In genomic region chr7:98399462-98399861, GRCh38 we compare ENCODE assay signal across 1 cellular context.
TF ChIP-seq lines count a peak whose summit lies in the region.

No MANE protein-coding gene starts in this region.

TF ChIP-seq in SK-N-SH treated with all-trans-retinoic acid at 6 μM for 48 hours, 23 proteins besides CTCF, POLR2A, EP300 and RAD21 (continued from another document):
- TF ChIP-seq PATZ1 (CRISPR knock-in tag; IDR thresholded peaks at IDR 0.05; ENCODE audit: borderline replicate concordance) (no peak), ZNF8 (CRISPR knock-in tag; IDR thresholded peaks at IDR 0.05) (no peak), SNAI2 (CRISPR knock-in tag; IDR thresholded peaks at IDR 0.05) (no peak), BACH2 (CRISPR knock-in tag; IDR thresholded peaks at IDR 0.05; ENCODE audit: borderline replicate concordance) (no peak), TOX (CRISPR knock-in tag; IDR thresholded peaks at IDR 0.05; ENCODE audit: borderline replicate concordance) (no peak)
